In the genomic region with DNA sequence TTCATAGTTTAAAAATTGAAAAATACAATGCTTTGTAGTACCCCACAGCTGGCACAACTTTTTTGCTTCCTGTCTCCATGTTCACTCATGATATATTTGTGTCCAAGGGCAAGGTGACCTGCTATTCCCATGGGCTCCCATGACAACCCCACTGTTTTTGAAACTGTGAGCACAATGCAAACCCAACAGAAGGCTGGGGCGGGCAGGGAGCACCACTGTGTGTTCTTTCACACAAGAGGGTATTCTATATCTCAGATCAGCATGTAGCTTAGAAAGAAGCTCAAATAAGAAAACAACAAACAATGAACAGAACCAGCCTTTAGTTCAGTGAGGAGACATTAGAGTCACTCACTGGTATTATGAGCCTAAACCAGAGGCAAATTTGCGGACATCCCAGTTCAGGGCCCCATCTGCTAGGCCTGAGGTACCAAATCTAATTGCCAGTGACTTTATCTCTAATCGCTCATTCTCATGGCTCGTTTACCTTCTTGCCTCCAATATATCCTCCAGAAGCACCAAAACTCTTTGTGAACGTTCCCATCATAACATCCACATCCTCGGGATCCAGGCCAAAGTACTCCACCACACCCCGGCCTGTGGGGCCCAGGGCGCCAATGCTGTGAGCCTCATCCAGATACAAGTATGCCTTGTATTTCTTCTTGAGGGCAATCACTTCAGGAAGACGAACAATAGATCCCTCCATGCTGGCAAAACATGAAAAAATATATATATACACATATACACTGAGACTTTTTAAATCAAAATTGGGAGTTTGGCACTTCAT, we compare ENCODE assay signal across 14 cellular contexts. TPM values are rescaled to one million over a fixed set of nuclear protein-coding genes. Genes with fewer than 3 reads are reported as not detected.
DNase-seq lines count a peak whose midpoint lies in the region; ATAC-seq and TF ChIP-seq lines count a peak whose summit lies in the region.
"Had no signal": no experiment of that assay in that cellular context is flagged by ENCODE, and none has a peak within 500 bp of the region (broad histone marks: within the 10 kb centered on the region; RNA-seq: fewer than 3 reads in every experiment).

No MANE protein-coding gene starts in this region.

- H3K4me3 ChIP-seq in ACC112 (ENCODE audit: low read depth, low read length) (no peak overlapping the region), Caco-2 (ENCODE audit: low read depth, low read length) (no peak overlapping the region)
- H3K4me3 ChIP-seq: BLaER1 treated with 17β-estradiol and CSF1 and Interleukin-3, amounts not matched to agents 10 nM and 100 nM; skin epidermis had no signal

- 0 out of 2 replicates have a peak, but pooled peaks cover 20% of the 10 kb centered on the region for H3K36me3 ChIP-seq in ACC112 (ENCODE audit: insufficient read depth, low read length)
- H3K36me3 ChIP-seq in Caco-2 (ENCODE audit: control insufficient read depth, insufficient read depth, low read length), result no peaks in the 10 kb centered on the region

- H3K4me3 Mint-ChIP-seq in Caco-2 (ENCODE audit: unreplicated experiment), result no peak overlapping the region

- no peak for TF ChIP-seq CTCF in Caco-2 (IDR thresholded peaks at IDR 0.05; ENCODE audit: insufficient read depth in 1 of 2, low read depth in 1 of 2, low read length in 1 of 2, severe bottlenecking in 1 of 2, unreplicated experiment in 1 of 2)

- intact Hi-C loops in Caco-2 (cut with micrococcal nuclease; ENCODE audit: unreplicated experiment), result no loop called here

- BruUV-seq in Caco-2 (replicated peaks; lab: Mats Ljungman, UMichigan), result no TSS peak

- DNase-seq in UCSD-AML1 (lab: John Stamatoyannopoulos, UW; ENCODE audit: unreplicated experiment), result peak; percentile 13
- peak; percentile 42 for DNase-seq in inferior parietal cortex (ENCODE audit: extremely low spot score)
- no peak for DNase-seq in G401 (ENCODE audit: low spot score)
- no peak for DNase-seq in Caco-2
- no peak for DNase-seq in islet precursor cell
- DNase-seq: amniotic stem cell; mammary epithelial cell; NCI-H524 treated with DMSO at 0.1 percent for 48 hours; stimulated activated naive CD4-positive, alpha-beta T cell treated with Interleukin-2 at 50 U/mL for 16 hours had no signal

- H3K36me3 Mint-ChIP-seq in Caco-2 (ENCODE audit: insufficient read depth, unreplicated experiment), result peaks cover 73% of the 10 kb centered on the region

- H3K4me1 ChIP-seq in ACC112 (ENCODE audit: control insufficient read depth, insufficient read depth, low read length, unreplicated experiment) (no peaks in the 10 kb centered on the region), Caco-2 (no peaks in the 10 kb centered on the region)

- CTCF ChIA-PET in Caco-2 (lab: Charles Lee), result interaction anchor here (1.0 kb wide), 1 partner anchor 11 kb away, joined by 3 read pairs; no protein-coding TSS in a partner anchor

- H2AFZ ChIP-seq in ACC112 (ENCODE audit: low read length, unreplicated experiment), result no peak overlapping the region

- POLR2A ChIA-PET in Caco-2 (lab: Charles Lee), result no interaction called here

- H3K27ac Mint-ChIP-seq in Caco-2 (ENCODE audit: unreplicated experiment), result no peak overlapping the region

- ATAC-seq in GM21515 (IDR thresholded peaks at IDR 0.05; ENCODE audit: unreplicated experiment) (peak; percentile 9), GM18517 (IDR thresholded peaks at IDR 0.05; ENCODE audit: unreplicated experiment) (no peak)

- no peaks in the 10 kb centered on the region for H3K27me3 Mint-ChIP-seq in Caco-2 (ENCODE audit: insufficient read depth, unreplicated experiment)

- H3K27me3 ChIP-seq in ACC112 (ENCODE audit: insufficient read depth, low read length) (no peaks in the 10 kb centered on the region), Caco-2 (replicated peaks; ENCODE audit: control insufficient read depth, insufficient read depth, low read length) (no peaks in the 10 kb centered on the region)
- H3K27me3 ChIP-seq: BLaER1 treated with 17β-estradiol and CSF1 and Interleukin-3, amounts not matched to agents 10 nM and 100 nM had no signal

- H3K4me1 Mint-ChIP-seq in Caco-2 (ENCODE audit: low read depth, unreplicated experiment), result no peaks in the 10 kb centered on the region

- H3K27ac ChIP-seq in ACC112 (ENCODE audit: low read depth, low read length), result peak overlapping the region; percentile 39
- H3K27ac ChIP-seq: BLaER1 treated with 17β-estradiol and CSF1 and Interleukin-3, amounts not matched to agents 10 nM and 100 nM had no signal

- in situ Hi-C loops in G401 (cut with HindIII; ENCODE audit: low sequenced_read_pairs), result no loop called here

- H3K9me3 Mint-ChIP-seq in Caco-2 (ENCODE audit: unreplicated experiment), result no peaks in the 10 kb centered on the region

- H3K79me2 ChIP-seq in ACC112 (ENCODE audit: control insufficient read depth, insufficient read depth, low read length, unreplicated experiment), result no peaks in the 10 kb centered on the region

- no peaks in the 10 kb centered on the region for H3K9me3 ChIP-seq in Caco-2
- H3K9me3 ChIP-seq: BLaER1 treated with 17β-estradiol and CSF1 and Interleukin-3, amounts not matched to agents 10 nM and 100 nM had no signal

RNA-seq across cellular contexts. Expression of a gene that starts 56.4 kb away (rescaled TPM):
- 0.37 and 0.68 TPM in 2 replicates for total RNA-seq in G401 (2014; rRNA removed; shearing (Covaris generic))
- 10.6 and 13.3 TPM in 2 replicates for total RNA-seq in Caco-2 (2022)

Comparison
In these comparisons a context has a peak if more than half of its experiments do, and no peak if none do; other contexts are left out.
1. DNase-seq: peak in UCSD-AML1 (single experiment) and inferior parietal cortex (single experiment); none in G401 (single experiment), Caco-2 (0 of 2) and islet precursor cell (single experiment).